Comparison of ENCODE assay signal across 25 cellular contexts in the genomic region with DNA sequence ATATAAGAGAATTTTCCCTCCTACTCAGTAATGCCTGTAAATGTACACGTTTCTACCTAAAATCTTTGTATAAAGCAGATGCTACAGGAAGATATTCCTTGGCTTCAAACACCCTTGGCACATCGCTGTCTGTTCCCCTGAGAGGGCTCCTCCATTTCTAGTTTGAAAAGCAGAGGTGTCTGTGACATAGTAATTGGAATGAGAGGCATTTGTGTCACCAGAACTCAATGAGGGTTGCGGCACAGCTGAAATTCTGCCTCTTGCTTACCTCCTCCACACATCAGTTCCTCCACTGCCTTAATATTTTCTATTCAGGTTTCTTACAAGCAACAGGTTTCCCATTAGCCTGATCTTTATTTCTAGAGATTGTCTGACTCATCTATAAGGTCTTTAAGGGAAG.
"Had no signal": no experiment of that assay in that cellular context is flagged by ENCODE, and none has a peak within 500 bp of the region (broad histone marks: within the 10 kb centered on the region; RNA-seq: fewer than 3 reads in every experiment).

No MANE protein-coding gene starts in this region.

- H3K4me3 ChIP-seq: colonic mucosa, esophagus squamous epithelium, gastrocnemius medialis, heart left ventricle, hepatocyte, left lung, lower lobe of right lung, mucosa of descending colon had no signal

- H3K27ac ChIP-seq: colonic mucosa, epithelial cell of prostate, esophagus squamous epithelium, gastrocnemius medialis, heart left ventricle, hepatocyte, left lung, lower lobe of right lung had no signal

- H3K79me2 ChIP-seq: hepatocyte had no signal

- H3K4me2 ChIP-seq: hepatocyte had no signal

- H3K36me3 ChIP-seq: colonic mucosa, esophagus squamous epithelium, gastrocnemius medialis, heart left ventricle, left lung, lower lobe of right lung had no signal

- DNase-seq: colonic mucosa; cortex of kidney; effector CD8-positive, alpha-beta T cell; effector memory CD8-positive, alpha-beta T cell; endodermal cell; erythroblast; esophagus squamous epithelium; foreskin fibroblast; foreskin melanocyte; gastrocnemius medialis; glutamatergic neuron; heart left ventricle; hypothalamus; immature natural killer cell; islet precursor cell; kidney; kidney glomerular epithelial cell; left colon; left lung; left ventricle myocardium superior; lower lobe of right lung; mesenchymal stem cell; mucosa of descending colon had no signal

- H2AFZ ChIP-seq: hepatocyte had no signal

- H3K27me3 ChIP-seq: colonic mucosa, esophagus squamous epithelium, gastrocnemius medialis, heart left ventricle, hepatocyte, left lung had no signal

- H3K9me3 ChIP-seq: colonic mucosa, esophagus squamous epithelium, gastrocnemius medialis, heart left ventricle, left lung, lower lobe of right lung, mucosa of descending colon had no signal

- H3K4me1 ChIP-seq: colonic mucosa, esophagus squamous epithelium, gastrocnemius medialis, heart left ventricle, left lung, lower lobe of right lung had no signal
